23 cellular contexts compared by ENCODE assay signal in the genomic region with DNA sequence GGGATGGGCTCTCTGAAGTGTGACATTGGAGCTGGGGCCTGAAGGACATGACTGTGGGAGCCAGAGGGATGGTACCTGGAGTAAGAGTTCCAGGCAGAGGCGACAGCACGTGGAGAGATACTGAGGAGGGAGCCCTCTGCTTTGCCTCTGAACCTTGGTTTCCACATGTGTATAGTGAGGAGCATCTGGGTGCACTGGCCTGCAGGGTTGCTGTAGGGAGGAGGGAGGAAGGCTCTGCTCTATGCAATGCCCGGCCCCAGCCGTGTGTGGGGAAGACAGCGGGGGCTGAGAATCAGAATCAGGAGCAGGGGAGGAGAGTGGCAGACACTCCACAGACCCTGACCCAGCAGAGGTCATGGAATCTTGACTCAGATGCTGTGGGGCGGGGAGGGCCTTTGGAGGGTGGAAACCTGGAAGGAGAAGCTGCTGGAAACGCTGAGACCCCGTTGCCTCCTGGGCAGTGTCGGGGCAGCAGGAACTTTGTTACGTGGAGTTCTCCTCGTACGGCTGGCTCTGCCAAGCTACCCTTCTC. TPM values are rescaled to one million over a fixed set of nuclear protein-coding genes. Genes with fewer than 3 reads are reported as not detected.
A peak's percentile ranks its signal among the peaks of the same experiment; 100 is the strongest.
DNase-seq lines count a peak whose midpoint lies in the region; ATAC-seq, FAIRE-seq and TF ChIP-seq lines count a peak whose summit lies in the region.
"Had no signal": no experiment of that assay in that cellular context is flagged by ENCODE, and none has a peak within 500 bp of the region (broad histone marks: within the 10 kb centered on the region; RNA-seq: fewer than 3 reads in every experiment).

No MANE protein-coding gene starts in this region.

- ATAC-seq in natural killer cell = no peak
- ATAC-seq: psoas muscle had no signal

- no peak overlapping the region for H3K4me3 Mint-ChIP-seq in activated naive CD8-positive, alpha-beta T cell treated with anti-CD3 and anti-CD28 coated beads for 36 hours
- peak overlapping the region; percentile 56 for H3K4me3 Mint-ChIP-seq in neural crest cell
- H3K4me3 Mint-ChIP-seq in natural killer cell = no peak overlapping the region

- peak overlapping the region in 1 of 11 experiments; percentile 2; a peak in 1 of 22 replicates for H3K4me2 ChIP-seq in BLaER1 treated with 17β-estradiol and CSF1 and Interleukin-3, amounts not matched to agents 10 nM and 100 nM

- no peak for FAIRE-seq in GM12892 (lab: Jason Lieb, UNC)
- FAIRE-seq: endothelial cell of umbilical vein, GM12891, keratinocyte had no signal

- peaks cover 4% of the 10 kb centered on the region for H3K9me3 Mint-ChIP-seq in activated naive CD8-positive, alpha-beta T cell treated with anti-CD3 and anti-CD28 coated beads for 36 hours
- no peaks in the 10 kb centered on the region for H3K9me3 Mint-ChIP-seq in neural crest cell
- H3K9me3 Mint-ChIP-seq in natural killer cell = no peaks in the 10 kb centered on the region

- peaks cover 28% of the 10 kb centered on the region for H3K4me1 Mint-ChIP-seq in activated naive CD8-positive, alpha-beta T cell treated with anti-CD3 and anti-CD28 coated beads for 36 hours
- H3K4me1 Mint-ChIP-seq in neural crest cell = peaks cover 26% of the 10 kb centered on the region
- peaks cover 0 to 18% of the 10 kb centered on the region in 2 donors for H3K4me1 Mint-ChIP-seq in natural killer cell

- H4K20me1 ChIP-seq in BLaER1 treated with 17β-estradiol and CSF1 and Interleukin-3, amounts not matched to agents 10 nM and 100 nM = peaks cover 10 to 73% (median 33%) of the 10 kb centered on the region in 11 experiments; a peak in 18 of 22 replicates

- H3K36me3 Mint-ChIP-seq in activated naive CD8-positive, alpha-beta T cell treated with anti-CD3 and anti-CD28 coated beads for 36 hours = peaks cover 23% of the 10 kb centered on the region
- H3K36me3 Mint-ChIP-seq in neural crest cell (ENCODE audit: low read depth) (peaks cover 5% of the 10 kb centered on the region), natural killer cell (no peaks in the 10 kb centered on the region)

- peaks cover 67 to 79% (median 76%) of the 10 kb centered on the region in 11 experiments for H3K36me3 ChIP-seq in BLaER1 treated with 17β-estradiol and CSF1 and Interleukin-3, amounts not matched to agents 10 nM and 100 nM

- TF ChIP-seq CTCF in neural crest cell (conservative IDR thresholded peaks at IDR 0.05) = no peak
- no peak for TF ChIP-seq CTCF in natural killer cell (IDR thresholded peaks at IDR 0.05)

- peak overlapping the region in 3 of 11 experiments; percentile 4 to 36 (median 10); a peak in 3 of 22 replicates for H3K27ac ChIP-seq in BLaER1 treated with 17β-estradiol and CSF1 and Interleukin-3, amounts not matched to agents 10 nM and 100 nM
- H3K27ac ChIP-seq: psoas muscle, SJSA1 had no signal

- DNase-seq in GM12892 (ENCODE audit: insufficient read length) (peak; percentile 5), neural crest cell (ENCODE audit: low read depth, low spot score) (no peak), natural killer cell (no peak), activated gamma-delta T cell treated with Interleukin-2 at 50 U/mL for 16 hours (no peak)
- no peak for DNase-seq in activated naive CD8-positive, alpha-beta T cell treated with anti-CD3 and anti-CD28 coated beads for 36 hours
- DNase-seq in stimulated activated CD4-positive, alpha-beta T cell treated with anti-CD3 and anti-CD28 coated beads, Interleukin-12 subunit alpha, Interleukin-12 subunit beta, amount 100 ng/mL, for 4 hours = no peak
- DNase-seq: activated CD4-positive, alpha-beta T cell treated with anti-CD3 and anti-CD28 coated beads for 48 hours; activated gamma-delta T cell; anterior cingulate cortex; C1 segment of cervical spinal cord; central memory CD4-positive, alpha-beta T cell; dorsolateral prefrontal cortex; NCI-H1694 treated with DMSO at 0.1 percent for 48 hours; NCI-H526; stimulated activated CD4-positive, alpha-beta T cell treated with anti-CD3 and anti-CD28 coated beads, Interleukin-1b, Interleukin-23, amount 100 ng/mL, for 48 hours; T-helper 1 cell had no signal

- H3K4me3 ChIP-seq in BLaER1 treated with 17β-estradiol and CSF1 and Interleukin-3, amounts not matched to agents 10 nM and 100 nM = no peak overlapping the region
- H3K4me3 ChIP-seq: dorsolateral prefrontal cortex, HAP-1, psoas muscle, SJSA1 had no signal

- H3K9me3 ChIP-seq in BLaER1 treated with 17β-estradiol and CSF1 and Interleukin-3, amounts not matched to agents 10 nM and 100 nM (replicated peaks in 1 of 11) = no peaks in the 10 kb centered on the region
- H3K9me3 ChIP-seq: HAP-1, psoas muscle had no signal

- H3K4me1 ChIP-seq in BLaER1 treated with 17β-estradiol and CSF1 and Interleukin-3, amounts not matched to agents 10 nM and 100 nM = peaks cover 23 to 40% (median 34%) of the 10 kb centered on the region in 10 experiments

- peak overlapping the region in 6 of 11 experiments; percentile 1 to 50 (median 22); a peak in 6 of 22 replicates for H3K9ac ChIP-seq in BLaER1 treated with 17β-estradiol and CSF1 and Interleukin-3, amounts not matched to agents 10 nM and 100 nM

- H3K27me3 ChIP-seq in BLaER1 treated with 17β-estradiol and CSF1 and Interleukin-3, amounts not matched to agents 10 nM and 100 nM = no peaks in the 10 kb centered on the region
- H3K27me3 ChIP-seq: dorsolateral prefrontal cortex, SJSA1 had no signal

- peak overlapping the region; percentile 4 for H3K27ac Mint-ChIP-seq in activated naive CD8-positive, alpha-beta T cell treated with anti-CD3 and anti-CD28 coated beads for 36 hours
- no peak overlapping the region for H3K27ac Mint-ChIP-seq in neural crest cell (ENCODE audit: unreplicated experiment)
- H3K27ac Mint-ChIP-seq in natural killer cell = no peak overlapping the region

- intact Hi-C loops in natural killer cell (cut with micrococcal nuclease) = no loop called here

- TF ChIP-seq POLR2A in GM12892 (IDR thresholded peaks at IDR 0.05; ENCODE audit: low read depth, low read length) = no peak; the same call in 1 of the 2 replicates

- no peaks in the 10 kb centered on the region for H3K27me3 Mint-ChIP-seq in activated naive CD8-positive, alpha-beta T cell treated with anti-CD3 and anti-CD28 coated beads for 36 hours
- H3K27me3 Mint-ChIP-seq in neural crest cell (ENCODE audit: low read depth) = peaks cover 4% of the 10 kb centered on the region
- no peaks in the 10 kb centered on the region for H3K27me3 Mint-ChIP-seq in natural killer cell (ENCODE audit: low read depth in 2 of 2)

RNA-seq across cellular contexts. Expression of a gene that starts 4.0 kb away (rescaled TPM):
- polyA plus RNA-seq in GM12892 (2012; ENCODE audit: missing spikeins) = 24.6 TPM
- total RNA-seq in activated naive CD8-positive, alpha-beta T cell treated with anti-CD3 and anti-CD28 coated beads for 36 hours = 10 to 100 TPM; 70.5 to 80.3 TPM
- total RNA-seq in neural crest cell (66.0 and 68.8 TPM in 2 replicates), natural killer cell (10 to 100 TPM; 61.7 to 79.9 (median 71.3) TPM)

RNA-seq across cellular contexts. Expression of a gene that starts 29.3 kb away (rescaled TPM):
- polyA plus RNA-seq in GM12892 (2012; ENCODE audit: missing spikeins) = 3.7 TPM
- total RNA-seq in activated naive CD8-positive, alpha-beta T cell treated with anti-CD3 and anti-CD28 coated beads for 36 hours = 10 to 100 TPM; 35.5 to 36.0 TPM
- total RNA-seq in neural crest cell (21.0 and 22.5 TPM in 2 replicates), natural killer cell (100 to 1,000 TPM; 121 to 155 (median 140) TPM)

RNA-seq across cellular contexts. Expression of a gene that starts 30.0 kb away (rescaled TPM):
- 5,443 TPM for polyA plus RNA-seq in GM12892 (2012; ENCODE audit: missing spikeins)
- 1,000 to 10,000 TPM; 2,463 to 2,829 TPM for total RNA-seq in activated naive CD8-positive, alpha-beta T cell treated with anti-CD3 and anti-CD28 coated beads for 36 hours
- total RNA-seq in neural crest cell = 4,794 and 5,409 TPM in 2 replicates
- total RNA-seq in natural killer cell = over 10,000 TPM; 32,911 to 36,726 (median 33,502) TPM

RNA-seq across cellular contexts. Expression of a gene that starts 41.4 kb away (rescaled TPM):
- 27.5 TPM for polyA plus RNA-seq in GM12892 (2012; ENCODE audit: missing spikeins)
- 10 to 100 TPM; 59.1 to 63.3 TPM for total RNA-seq in activated naive CD8-positive, alpha-beta T cell treated with anti-CD3 and anti-CD28 coated beads for 36 hours
- total RNA-seq in neural crest cell (32.2 and 33.2 TPM in 2 replicates), natural killer cell (10 to 100 TPM; 40.9 to 64.1 (median 60.0) TPM)

RNA-seq across cellular contexts. Expression of a gene that starts 43.5 kb away (rescaled TPM):
- 11.8 TPM for polyA plus RNA-seq in GM12892 (2012; ENCODE audit: missing spikeins)
- total RNA-seq in activated naive CD8-positive, alpha-beta T cell treated with anti-CD3 and anti-CD28 coated beads for 36 hours = 10 to 100 TPM; 13.6 to 15.0 TPM
- total RNA-seq in neural crest cell (82.4 and 86.3 TPM in 2 replicates), natural killer cell (10 to 100 TPM; 41.4 to 52.4 (median 44.6) TPM)
